8 cellular contexts compared by ENCODE assay signal in the genomic region with DNA sequence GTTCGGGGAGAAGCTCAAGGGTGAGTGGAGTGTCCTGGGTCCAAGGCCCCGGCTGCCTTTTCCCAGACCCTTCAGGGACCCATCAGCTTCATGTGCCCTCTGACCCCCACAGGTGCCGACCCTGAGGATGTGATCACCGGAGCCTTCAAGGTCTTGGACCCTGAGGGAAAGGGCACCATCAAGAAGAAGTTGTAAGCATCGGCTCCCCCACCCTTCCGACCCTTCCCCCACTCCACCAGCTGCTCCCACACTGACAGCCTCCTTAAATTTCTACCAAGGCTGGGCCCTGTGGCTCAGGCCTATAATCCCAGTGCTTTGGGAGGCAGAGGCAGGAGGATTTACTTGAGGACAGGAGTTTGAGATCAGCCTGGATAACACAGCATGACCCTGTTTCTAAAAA. TPM values are rescaled to one million over a fixed set of nuclear protein-coding genes. Genes with fewer than 3 reads are reported as not detected.
DNase-seq lines count a peak whose midpoint lies in the region; ATAC-seq and TF ChIP-seq lines count a peak whose summit lies in the region.

No MANE protein-coding gene starts in this region.

- no peak for ATAC-seq in activated T-cell treated with anti-CD3 and anti-CD28 coated beads, Interleukin-2, amount 50 U/mL, for 4 hours
- ATAC-seq in GM21526 (IDR thresholded peaks at IDR 0.05; ENCODE audit: low FRiP score, unreplicated experiment) = no peak

- DNase-seq in activated T-cell treated with anti-CD3 and anti-CD28 coated beads, Interleukin-2, amount 50 U/mL, for 24 hours = no peak
- DNase-seq in activated T-cell treated with anti-CD3 and anti-CD28 coated beads, Interleukin-2, amount 50 U/mL, for 4 hours = no peak
- no peak for DNase-seq in activated T-helper 2 cell treated with anti-CD3 and anti-CD28 coated beads, Interferon-gamma antibody, Interleukin-2, Interleukin-4, amounts not matched to agents 10 μg/mL and 5 μg/mL and 100 μg/mL, durations not matched to agents 14 hours and 24 hours and 36 hours (ENCODE audit: low spot score)
- DNase-seq in mesothelial cell of epicardium (ENCODE audit: low spot score in 2 of 2, unreplicated experiment in 2 of 2) (no peak), thyroid gland (no peak), NK-92 (lab: John Stamatoyannopoulos, UW; ENCODE audit: unreplicated experiment) (no peak), osteocyte (ENCODE audit: extremely low spot score, unreplicated experiment) (no peak)

- H3K27ac Mint-ChIP-seq in activated T-cell treated with anti-CD3 and anti-CD28 coated beads, Interleukin-2, amount 50 U/mL, for 24 hours = peak overlapping the region; percentile 100
- peak overlapping the region; percentile 9 for H3K27ac Mint-ChIP-seq in activated T-helper 2 cell treated with anti-CD3 and anti-CD28 coated beads, Interferon-gamma antibody, Interleukin-2, Interleukin-4, amounts not matched to agents 10 μg/mL and 5 μg/mL and 100 μg/mL, durations not matched to agents 14 hours and 24 hours and 36 hours
- H3K27ac Mint-ChIP-seq in mesothelial cell of epicardium (peak overlapping the region; percentile 100), osteocyte (ENCODE audit: unreplicated experiment) (no peak overlapping the region)

- H3K9me3 ChIP-seq in thyroid gland = no peaks in the 10 kb centered on the region

- peaks cover 40% of the 10 kb centered on the region for H3K36me3 Mint-ChIP-seq in activated T-cell treated with anti-CD3 and anti-CD28 coated beads, Interleukin-2, amount 50 U/mL, for 24 hours (ENCODE audit: low read depth)
- peaks cover 4% of the 10 kb centered on the region for H3K36me3 Mint-ChIP-seq in activated T-cell treated with anti-CD3 and anti-CD28 coated beads, Interleukin-2, amount 50 U/mL, for 4 hours (ENCODE audit: insufficient read depth)
- H3K36me3 Mint-ChIP-seq in activated T-helper 2 cell treated with anti-CD3 and anti-CD28 coated beads, Interferon-gamma antibody, Interleukin-2, Interleukin-4, amounts not matched to agents 10 μg/mL and 5 μg/mL and 100 μg/mL, durations not matched to agents 14 hours and 24 hours and 36 hours (ENCODE audit: low read depth) = peaks cover 26% of the 10 kb centered on the region
- H3K36me3 Mint-ChIP-seq in mesothelial cell of epicardium (peaks cover 2% of the 10 kb centered on the region), osteocyte (ENCODE audit: unreplicated experiment) (no peaks in the 10 kb centered on the region)

- no peak for TF ChIP-seq POLR2A in thyroid gland (IDR thresholded peaks at IDR 0.05)

- TF ChIP-seq CTCF in mesothelial cell of epicardium (IDR thresholded peaks at IDR 0.05; ENCODE audit: unreplicated experiment) (no peak), thyroid gland (IDR thresholded peaks at IDR 0.05) (no peak), osteocyte (IDR thresholded peaks at IDR 0.05) (no peak)

- WGBS in thyroid gland, 2 donors = 94% methylated on average over 3 to 6 of the region's 6 CpGs

- peak overlapping the region in 2 of 3 donors; percentile 99 to 100 for H3K27ac ChIP-seq in thyroid gland

- intact Hi-C loops in activated T-helper 2 cell treated with anti-CD3 and anti-CD28 coated beads, Interferon-gamma antibody, Interleukin-2, Interleukin-4, amounts not matched to agents 10 μg/mL and 5 μg/mL and 100 μg/mL, durations not matched to agents 14 hours and 24 hours and 36 hours (cut with micrococcal nuclease) = loop anchor here (5.0 to 10.0 kb wide), 2 partner anchors 96 to 572 kb away; a partner anchor contains a TSS
- intact Hi-C loops in thyroid gland (cut with DNase I) = no loop called here

- no peaks in the 10 kb centered on the region for H3K27me3 ChIP-seq in thyroid gland

- H3K27me3 Mint-ChIP-seq in activated T-cell treated with anti-CD3 and anti-CD28 coated beads, Interleukin-2, amount 50 U/mL, for 24 hours = no peaks in the 10 kb centered on the region
- no peaks in the 10 kb centered on the region for H3K27me3 Mint-ChIP-seq in activated T-cell treated with anti-CD3 and anti-CD28 coated beads, Interleukin-2, amount 50 U/mL, for 4 hours (ENCODE audit: low read depth)
- no peaks in the 10 kb centered on the region for H3K27me3 Mint-ChIP-seq in activated T-helper 2 cell treated with anti-CD3 and anti-CD28 coated beads, Interferon-gamma antibody, Interleukin-2, Interleukin-4, amounts not matched to agents 10 μg/mL and 5 μg/mL and 100 μg/mL, durations not matched to agents 14 hours and 24 hours and 36 hours (ENCODE audit: low read depth)
- H3K27me3 Mint-ChIP-seq in mesothelial cell of epicardium (ENCODE audit: low read depth) (no peaks in the 10 kb centered on the region), osteocyte (ENCODE audit: unreplicated experiment) (no peaks in the 10 kb centered on the region)

- no peaks in the 10 kb centered on the region for H3K36me3 ChIP-seq in thyroid gland

- H3K4me3 ChIP-seq in thyroid gland (replicated peaks in 1 of 3) = no peak overlapping the region

- no peaks in the 10 kb centered on the region for H3K9me3 Mint-ChIP-seq in activated T-cell treated with anti-CD3 and anti-CD28 coated beads, Interleukin-2, amount 50 U/mL, for 24 hours
- no peaks in the 10 kb centered on the region for H3K9me3 Mint-ChIP-seq in activated T-cell treated with anti-CD3 and anti-CD28 coated beads, Interleukin-2, amount 50 U/mL, for 4 hours
- no peaks in the 10 kb centered on the region for H3K9me3 Mint-ChIP-seq in activated T-helper 2 cell treated with anti-CD3 and anti-CD28 coated beads, Interferon-gamma antibody, Interleukin-2, Interleukin-4, amounts not matched to agents 10 μg/mL and 5 μg/mL and 100 μg/mL, durations not matched to agents 14 hours and 24 hours and 36 hours
- H3K9me3 Mint-ChIP-seq in mesothelial cell of epicardium (no peaks in the 10 kb centered on the region), osteocyte (ENCODE audit: unreplicated experiment) (no peaks in the 10 kb centered on the region)

- peaks cover 12 to 16% of the 10 kb centered on the region in 2 donors for H3K4me1 ChIP-seq in thyroid gland

- H3K4me3 Mint-ChIP-seq in activated T-cell treated with anti-CD3 and anti-CD28 coated beads, Interleukin-2, amount 50 U/mL, for 24 hours = peak overlapping the region; percentile 98
- no peak overlapping the region for H3K4me3 Mint-ChIP-seq in activated T-cell treated with anti-CD3 and anti-CD28 coated beads, Interleukin-2, amount 50 U/mL, for 4 hours
- H3K4me3 Mint-ChIP-seq in activated T-helper 2 cell treated with anti-CD3 and anti-CD28 coated beads, Interferon-gamma antibody, Interleukin-2, Interleukin-4, amounts not matched to agents 10 μg/mL and 5 μg/mL and 100 μg/mL, durations not matched to agents 14 hours and 24 hours and 36 hours (ENCODE audit: low read depth) = no peak overlapping the region
- H3K4me3 Mint-ChIP-seq in mesothelial cell of epicardium (no peak overlapping the region), osteocyte (ENCODE audit: unreplicated experiment) (no peak overlapping the region)

- H3K4me1 Mint-ChIP-seq in activated T-cell treated with anti-CD3 and anti-CD28 coated beads, Interleukin-2, amount 50 U/mL, for 24 hours (ENCODE audit: low read depth) = peaks cover 46% of the 10 kb centered on the region
- H3K4me1 Mint-ChIP-seq in activated T-cell treated with anti-CD3 and anti-CD28 coated beads, Interleukin-2, amount 50 U/mL, for 4 hours (ENCODE audit: low read depth) = peaks cover 51% of the 10 kb centered on the region
- H3K4me1 Mint-ChIP-seq in activated T-helper 2 cell treated with anti-CD3 and anti-CD28 coated beads, Interferon-gamma antibody, Interleukin-2, Interleukin-4, amounts not matched to agents 10 μg/mL and 5 μg/mL and 100 μg/mL, durations not matched to agents 14 hours and 24 hours and 36 hours (ENCODE audit: low read depth) = peaks cover 35% of the 10 kb centered on the region
- H3K4me1 Mint-ChIP-seq in mesothelial cell of epicardium (peaks cover 36% of the 10 kb centered on the region), osteocyte (ENCODE audit: unreplicated experiment) (peaks cover 33% of the 10 kb centered on the region)

RNA-seq across cellular contexts. Expression of a gene that starts 1.9 kb away (rescaled TPM):
- under 1 TPM in 1 of 3 donors, not detected in 2; 0.76 TPM for total RNA-seq in activated T-cell treated with anti-CD3 and anti-CD28 coated beads, Interleukin-2, amount 50 U/mL, for 4 hours
- total RNA-seq in activated T-helper 2 cell treated with anti-CD3 and anti-CD28 coated beads, Interferon-gamma antibody, Interleukin-2, Interleukin-4, amounts not matched to agents 10 μg/mL and 5 μg/mL and 100 μg/mL, durations not matched to agents 14 hours and 24 hours and 36 hours = 3.4 and 4.3 TPM in 2 replicates
- total RNA-seq in mesothelial cell of epicardium (1.4 to 4.4 TPM (median 2.8 TPM) in 3 replicates), thyroid gland (not detected), osteocyte (not detected in 2 replicates)

RNA-seq across cellular contexts. Expression of a gene that starts 5.9 kb away (rescaled TPM):
- total RNA-seq in activated T-cell treated with anti-CD3 and anti-CD28 coated beads, Interleukin-2, amount 50 U/mL, for 4 hours = 100 to 1,000 TPM; 133 to 164 (median 152) TPM
- total RNA-seq in activated T-helper 2 cell treated with anti-CD3 and anti-CD28 coated beads, Interferon-gamma antibody, Interleukin-2, Interleukin-4, amounts not matched to agents 10 μg/mL and 5 μg/mL and 100 μg/mL, durations not matched to agents 14 hours and 24 hours and 36 hours = 169 and 173 TPM in 2 replicates
- total RNA-seq in mesothelial cell of epicardium (0.86 to 1.6 TPM (median 1.4 TPM) in 3 replicates), thyroid gland (1 to 10 TPM in 3 of 4 donors, under 1 TPM in 1; 0.56 to 3.4 (median 1.4) TPM), osteocyte (1.5 and 2.0 TPM in 2 replicates)

RNA-seq across cellular contexts. Expression of a gene that starts 6.2 kb away (rescaled TPM):
- total RNA-seq in activated T-cell treated with anti-CD3 and anti-CD28 coated beads, Interleukin-2, amount 50 U/mL, for 4 hours = 10 to 100 TPM; 48.2 to 52.5 (median 49.6) TPM
- 63.4 and 64.4 TPM in 2 replicates for total RNA-seq in activated T-helper 2 cell treated with anti-CD3 and anti-CD28 coated beads, Interferon-gamma antibody, Interleukin-2, Interleukin-4, amounts not matched to agents 10 μg/mL and 5 μg/mL and 100 μg/mL, durations not matched to agents 14 hours and 24 hours and 36 hours
- total RNA-seq in mesothelial cell of epicardium (59.6 to 64.1 TPM (median 64.0 TPM) in 3 replicates), thyroid gland (10 to 100 TPM; 26.6 to 38.1 (median 33.5) TPM), osteocyte (47.0 and 49.0 TPM in 2 replicates)

RNA-seq across cellular contexts. Expression of a gene that starts 18.7 kb away (rescaled TPM):
- total RNA-seq in activated T-cell treated with anti-CD3 and anti-CD28 coated beads, Interleukin-2, amount 50 U/mL, for 4 hours = 10 to 100 TPM; 18.0 to 19.2 (median 18.1) TPM
- 13.4 TPM in 2 replicates for total RNA-seq in activated T-helper 2 cell treated with anti-CD3 and anti-CD28 coated beads, Interferon-gamma antibody, Interleukin-2, Interleukin-4, amounts not matched to agents 10 μg/mL and 5 μg/mL and 100 μg/mL, durations not matched to agents 14 hours and 24 hours and 36 hours
- total RNA-seq in mesothelial cell of epicardium = 24.2 to 25.2 TPM (median 24.8 TPM) in 3 replicates
- 10 to 100 TPM in 2 of 4 donors, 1 to 10 TPM in 2; 8.5 to 12.2 (median 9.4) TPM for total RNA-seq in thyroid gland
- 12.7 and 13.2 TPM in 2 replicates for total RNA-seq in osteocyte

RNA-seq across cellular contexts. Expression of a gene that starts 21.4 kb away (rescaled TPM):
- 10 to 100 TPM; 95.2 to 97.2 (median 96.8) TPM for total RNA-seq in activated T-cell treated with anti-CD3 and anti-CD28 coated beads, Interleukin-2, amount 50 U/mL, for 4 hours
- 80.1 and 84.5 TPM in 2 replicates for total RNA-seq in activated T-helper 2 cell treated with anti-CD3 and anti-CD28 coated beads, Interferon-gamma antibody, Interleukin-2, Interleukin-4, amounts not matched to agents 10 μg/mL and 5 μg/mL and 100 μg/mL, durations not matched to agents 14 hours and 24 hours and 36 hours
- total RNA-seq in mesothelial cell of epicardium = 63.7 to 63.9 TPM (median 63.9 TPM) in 3 replicates
- 10 to 100 TPM; 39.1 to 68.5 (median 56.1) TPM for total RNA-seq in thyroid gland
- 65.1 and 67.4 TPM in 2 replicates for total RNA-seq in osteocyte

Comparison
In these comparisons a context has a peak if more than half of its experiments do, and no peak if none do; other contexts are left out.
1. RNA of a gene that starts 5.9 kb away (total RNA-seq): 169 to 173 TPM in activated T-helper 2 cell treated with anti-CD3 and anti-CD28 coated beads, Interferon-gamma antibody, Interleukin-2, Interleukin-4, amounts not matched to agents 10 μg/mL and 5 μg/mL and 100 μg/mL, durations not matched to agents 14 hours and 24 hours and 36 hours and 133 to 164 TPM in activated T-cell treated with anti-CD3 and anti-CD28 coated beads, Interleukin-2, amount 50 U/mL, for 4 hours; 1.5 to 2.0 TPM in osteocyte, 0.86 to 1.6 TPM in mesothelial cell of epicardium and 0.56 to 3.4 TPM in thyroid gland; every median in the first group is over 10 times any median in the second.